ENCODE assay signal across 8 cellular contexts in the genomic region with DNA sequence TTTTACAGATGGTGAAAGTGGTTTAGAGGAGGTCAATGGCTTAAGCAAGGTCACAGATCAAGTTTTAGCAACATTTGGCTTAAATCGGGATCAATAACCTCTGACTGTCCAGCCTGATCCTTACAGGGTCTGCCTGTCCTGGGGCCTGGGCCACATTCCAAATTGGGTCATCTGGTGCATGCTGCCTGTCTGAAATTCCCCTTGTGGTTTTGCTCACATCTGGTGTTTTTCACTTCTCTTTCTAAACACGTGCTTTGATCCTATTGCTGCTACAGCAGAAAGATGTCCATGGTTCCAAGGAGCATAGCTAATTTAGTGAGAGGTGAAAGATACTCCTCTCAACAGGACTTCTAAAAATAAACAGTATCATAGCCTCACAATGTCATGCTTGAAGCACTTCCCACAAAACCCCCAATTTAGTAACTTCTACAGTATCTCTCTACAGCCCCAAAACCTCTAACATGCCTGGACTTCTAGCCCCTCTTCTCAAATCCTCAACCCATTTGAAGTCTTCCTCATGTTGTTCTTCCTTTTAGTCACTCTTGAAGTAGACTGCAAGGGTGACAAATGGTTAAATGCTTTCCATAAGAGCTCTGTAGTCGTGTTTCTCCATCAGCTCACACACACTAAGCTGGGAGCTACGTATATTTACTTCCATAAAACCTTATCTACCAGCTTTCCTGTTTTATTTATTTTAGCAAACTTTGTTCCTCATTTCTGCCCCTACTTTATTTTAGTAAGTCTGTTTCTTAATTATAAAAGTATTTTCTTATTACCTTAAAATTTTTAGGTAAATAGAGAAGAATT. TPM values are rescaled to one million over a fixed set of nuclear protein-coding genes. Genes with fewer than 3 reads are reported as not detected.
DNase-seq lines count a peak whose midpoint lies in the region; ATAC-seq and TF ChIP-seq lines count a peak whose summit lies in the region.
"Not testable (repeated sequence)": the region's sequence is repeated elsewhere in the genome, so short reads cannot be mapped to it uniquely, and the experiment has no call there.

No MANE protein-coding gene starts in this region.

- not testable (repeated sequence) for H3K4me3 ChIP-seq in MM.1S (ENCODE audit: low read length); heart left ventricle

- peak overlapping the region; percentile 32 for H3K27ac Mint-ChIP-seq in osteocyte (ENCODE audit: unreplicated experiment)

- H2AFZ ChIP-seq in MM.1S (ENCODE audit: low read length) = not testable (repeated sequence)

- intact Hi-C loops in heart left ventricle (cut with DNase I) = not testable (repeated sequence)

- H3K9me3 Mint-ChIP-seq in osteocyte (ENCODE audit: unreplicated experiment) = not testable (repeated sequence)

- TF ChIP-seq CTCF in MM.1S (IDR thresholded peaks at IDR 0.05; ENCODE audit: low read length); heart left ventricle (IDR thresholded peaks at IDR 0.05); osteocyte (IDR thresholded peaks at IDR 0.05): not testable (repeated sequence)

- H3K9me2 ChIP-seq in MM.1S (replicated peaks; ENCODE audit: insufficient read depth, low read length) = not testable (repeated sequence)

- WGBS in heart left ventricle, 4 donors = 14 to 33% (median 20%) methylated on average over 2 to 3 of the region's 4 CpGs

- H3K79me2 ChIP-seq in MM.1S (ENCODE audit: low read length) = not testable (repeated sequence)

- not testable (repeated sequence) for H3K9me3 ChIP-seq in MM.1S (replicated peaks; ENCODE audit: insufficient read depth, low read length); heart left ventricle

- peak; percentile 0 for DNase-seq in AG08395 (ENCODE audit: low spot score)
- DNase-seq in MM.1S = peak; percentile 11
- DNase-seq in amniotic epithelial cell (ENCODE audit: low read depth) = peak; percentile 27
- DNase-seq in heart left ventricle = peak; percentile 39 to 82 (median 63)
- DNase-seq in osteocyte (ENCODE audit: extremely low spot score, unreplicated experiment) = not testable (repeated sequence)

- not testable (repeated sequence) for H3K36me3 Mint-ChIP-seq in osteocyte (ENCODE audit: unreplicated experiment)

- H3K4me1 ChIP-seq in MM.1S (ENCODE audit: low read length) = not testable (repeated sequence)
- H3K4me1 ChIP-seq in heart left ventricle = peaks cover 0 to 10% (median 0%) of the 10 kb centered on the region in 12 donors

- H3K27ac ChIP-seq in MM.1S (ENCODE audit: low read length) (peak overlapping the region; percentile 55; the same call in 1 of the 2 replicates), heart left ventricle (peak overlapping the region in 2 of 12 donors; percentile 8 to 58)

- ATAC-seq in GM18520 (IDR thresholded peaks at IDR 0.05; ENCODE audit: unreplicated experiment) (peak; percentile 44), GM21576 (IDR thresholded peaks at IDR 0.05; ENCODE audit: unreplicated experiment) (peak; percentile 54), HG03066 (IDR thresholded peaks at IDR 0.05; ENCODE audit: low read depth, unreplicated experiment) (peak; percentile 61), heart left ventricle (peak; percentile 48 to 71 (median 64))

- not testable (repeated sequence) for H3K36me3 ChIP-seq in MM.1S (replicated peaks; ENCODE audit: insufficient read depth, low read length); heart left ventricle

- H3K9ac ChIP-seq in MM.1S (ENCODE audit: low read length) = not testable (repeated sequence)

- not testable (repeated sequence) for TF ChIP-seq POLR2A in heart left ventricle (IDR thresholded peaks at IDR 0.05)

- peaks cover 12% of the 10 kb centered on the region for H3K4me1 Mint-ChIP-seq in osteocyte (ENCODE audit: unreplicated experiment)

- not testable (repeated sequence) for H4K20me1 ChIP-seq in MM.1S (ENCODE audit: insufficient read depth, low read length)

- not testable (repeated sequence) for H3K27me3 ChIP-seq in MM.1S (replicated peaks; ENCODE audit: insufficient read depth, low read length); heart left ventricle

- not testable (repeated sequence) for H3F3A ChIP-seq in MM.1S (ENCODE audit: insufficient read depth, low read length)

- not testable (repeated sequence) for H3K4me3 Mint-ChIP-seq in osteocyte (ENCODE audit: unreplicated experiment)

- H3K27me3 Mint-ChIP-seq in osteocyte (ENCODE audit: unreplicated experiment) = not testable (repeated sequence)

- not testable (repeated sequence) for H3K4me2 ChIP-seq in MM.1S (ENCODE audit: low read depth, low read length)

RNA-seq across cellular contexts. Expression of a gene that starts 48.1 kb away (rescaled TPM):
- total RNA-seq in heart left ventricle = 10 to 100 TPM; 16.3 to 68.7 (median 26.5) TPM
- 10 to 100 TPM in 1 of 2 donors, 1 to 10 TPM in 1; 4.6 to 20.7 TPM for polyA plus RNA-seq in heart left ventricle
- total RNA-seq in osteocyte = 180 and 193 TPM in 2 replicates

RNA-seq across cellular contexts. Expression of a gene that starts 58.7 kb away (rescaled TPM):
- total RNA-seq in heart left ventricle = 10 to 100 TPM; 10.6 to 19.3 (median 15.4) TPM
- polyA plus RNA-seq in heart left ventricle = 10 to 100 TPM; 10.7 to 20.4 TPM
- total RNA-seq in osteocyte = 40.0 and 40.8 TPM in 2 replicates
